In genomic region chr7:88214456-88214855, GRCh38 we compare ENCODE assay signal across 18 cellular contexts.
"Had no signal": no experiment of that assay in that cellular context is flagged by ENCODE, and none has a peak within 500 bp of the region (broad histone marks: within the 10 kb centered on the region; RNA-seq: fewer than 3 reads in every experiment).

No MANE protein-coding gene starts in this region.

- DNase-seq: activated CD8-positive, alpha-beta memory T cell treated with anti-CD3 and anti-CD28 coated beads, Interleukin-2, amount 10 ng/mL, durations not matched to agents 7 days and 5 days; activated naive CD4-positive, alpha-beta T cell; lower lobe of right lung; mesendoderm; mucosa of descending colon; nucleus accumbens; posterior cingulate gyrus; right lobe of liver; stimulated activated CD4-positive, alpha-beta T cell treated with anti-CD3 and anti-CD28 coated beads, Interleukin-2, amount 100 ng/mL, for 24 hours; stomach had no signal

- H3K27me3 Mint-ChIP-seq: activated CD8-positive, alpha-beta memory T cell treated with anti-CD3 and anti-CD28 coated beads, Interleukin-2, amount 10 ng/mL, durations not matched to agents 7 days and 5 days; stimulated activated memory B cell treated with anti-CD40 and anti-IgM and Interleukin-4, amounts not matched to agents 10 μg/mL and 1 μg/mL and 100 μg/mL, for 72 hours had no signal

- H3K9me3 Mint-ChIP-seq: activated T-helper 2 cell treated with anti-CD3 and anti-CD28 coated beads, Interferon-gamma antibody, Interleukin-2, Interleukin-4, amounts not matched to agents 10 μg/mL and 5 μg/mL and 100 μg/mL, durations not matched to agents 14 hours and 24 hours and 36 hours; stimulated activated memory B cell treated with anti-CD40 and anti-IgM and Interleukin-4, amounts not matched to agents 10 μg/mL and 1 μg/mL and 100 μg/mL, for 72 hours had no signal

- ATAC-seq: activated CD8-positive, alpha-beta memory T cell treated with anti-CD3 and anti-CD28 coated beads, Interleukin-2, amount 10 ng/mL, durations not matched to agents 7 days and 5 days; left lobe of liver; lower lobe of right lung; mucosa of descending colon; right lobe of liver; stimulated activated memory B cell treated with anti-CD40 and anti-IgM and Interleukin-4, amounts not matched to agents 10 μg/mL and 1 μg/mL and 100 μg/mL, for 72 hours had no signal

- H3K27me3 ChIP-seq: cardiac muscle cell, right lobe of liver, stomach, suprapubic skin, tibial nerve had no signal

- H3K9me3 ChIP-seq: lower lobe of right lung, mucosa of descending colon, right lobe of liver, stomach, suprapubic skin, tibial nerve had no signal

- H3K4me3 ChIP-seq: cardiac muscle cell, lower lobe of right lung, mucosa of descending colon, right lobe of liver, skin epidermis, stomach, suprapubic skin, tibial nerve had no signal

- H3K4me3 Mint-ChIP-seq: activated CD8-positive, alpha-beta memory T cell treated with anti-CD3 and anti-CD28 coated beads, Interleukin-2, amount 10 ng/mL, durations not matched to agents 7 days and 5 days; stimulated activated memory B cell treated with anti-CD40 and anti-IgM and Interleukin-4, amounts not matched to agents 10 μg/mL and 1 μg/mL and 100 μg/mL, for 72 hours had no signal

- H3K27ac Mint-ChIP-seq: activated CD8-positive, alpha-beta memory T cell treated with anti-CD3 and anti-CD28 coated beads, Interleukin-2, amount 10 ng/mL, durations not matched to agents 7 days and 5 days; stimulated activated memory B cell treated with anti-CD40 and anti-IgM and Interleukin-4, amounts not matched to agents 10 μg/mL and 1 μg/mL and 100 μg/mL, for 72 hours had no signal

- FAIRE-seq: keratinocyte had no signal
